Comparison of ENCODE assay signal across 17 cellular contexts in genomic region chr11:111045874-111046273, GRCh38.
A peak's percentile ranks its signal among the peaks of the same experiment; 100 is the strongest.
DNase-seq lines count a peak whose midpoint lies in the region; ATAC-seq, FAIRE-seq and TF ChIP-seq lines count a peak whose summit lies in the region.
"Had no signal": no experiment of that assay in that cellular context is flagged by ENCODE, and none has a peak within 500 bp of the region (broad histone marks: within the 10 kb centered on the region; RNA-seq: fewer than 3 reads in every experiment).

No MANE protein-coding gene starts in this region.

- no peak for FAIRE-seq in HepG2 (lab: Jason Lieb, UNC)
- FAIRE-seq: A204.1, GM12878, GM18507 had no signal

- no peaks in the 10 kb centered on the region for H3K9me3 ChIP-seq in HepG2 (ENCODE audit: low read length)
- H3K9me3 ChIP-seq in right lobe of liver: no peaks in the 10 kb centered on the region
- H3K9me3 ChIP-seq in adipocyte (ENCODE audit: control insufficient read depth, low read length): no peaks in the 10 kb centered on the region

- TF ChIP-seq CTCF in HepG2 (CRISPR knock-in tag; IDR thresholded peaks at IDR 0.05) (no peak), right lobe of liver (IDR thresholded peaks at IDR 0.05) (no peak)

- no peak for DNase-seq in HepG2 (ENCODE audit: low spot score)
- no peak for DNase-seq in right lobe of liver
- peak; percentile 9 for DNase-seq in adipocyte (ENCODE audit: low read depth)
- DNase-seq in left ventricle myocardium superior: no peak
- no peak for DNase-seq in NCI-H1092 treated with DMSO at 0.1 percent for 48 hours (lab: John Stamatoyannopoulos, UW)
- no peak for DNase-seq in NCI-H748 treated with DMSO at 0.1 percent for 48 hours (lab: John Stamatoyannopoulos, UW)
- no peak for DNase-seq in NCI-H345 (lab: John Stamatoyannopoulos, UW)
- DNase-seq: C1 segment of cervical spinal cord; Calu3; CD4-positive, alpha-beta T cell; DMS 273 treated with DMSO at 0.1 percent for 48 hours; HCEC 1CT; HFFc6 had no signal

- H3K27ac ChIP-seq in HepG2 (ENCODE audit: extremely low read length, insufficient read depth, low read length): no peak overlapping the region
- no peak overlapping the region for H3K27ac ChIP-seq in right lobe of liver
- H3K27ac ChIP-seq: HL-60 had no signal

- H2AFZ ChIP-seq in HepG2 (ENCODE audit: low read length): no peak overlapping the region

- H3K9ac ChIP-seq in HepG2 (ENCODE audit: insufficient read depth, low read depth, low read length): no peak overlapping the region
- no peak overlapping the region for H3K9ac ChIP-seq in adipocyte (ENCODE audit: low read length)

- TF ChIP-seq POLR2A in HepG2 (IDR thresholded peaks at IDR 0.05; ENCODE audit: insufficient read depth in 1 of 2, low read depth in 2 of 2, low read length in 2 of 2): no peak
- TF ChIP-seq POLR2A in right lobe of liver (IDR thresholded peaks at IDR 0.05): no peak

- H3K36me3 ChIP-seq in HepG2 (replicated peaks in 1 of 2; ENCODE audit: control insufficient read depth in 1 of 2, insufficient read depth in 2 of 2, low read length in 2 of 2) (no peaks in the 10 kb centered on the region), right lobe of liver (no peaks in the 10 kb centered on the region), adipocyte (ENCODE audit: control insufficient read depth, insufficient read depth, low read length, severe bottlenecking) (no peaks in the 10 kb centered on the region)

- H3K27me3 ChIP-seq in HepG2 (ENCODE audit: control insufficient read depth in 1 of 2, insufficient read depth in 2 of 2, low read length in 2 of 2) (peaks cover 0 to 8% of the 10 kb centered on the region in 2 experiments; a peak in 1 of 5 replicates), right lobe of liver (no peaks in the 10 kb centered on the region), adipocyte (replicated peaks; ENCODE audit: control insufficient read depth, insufficient read depth, low read length) (no peaks in the 10 kb centered on the region)

- H3K4me3 ChIP-seq in HepG2 (replicated peaks in 1 of 3; ENCODE audit: insufficient read depth in 1 of 3, low read depth in 2 of 3, low read length in 3 of 3): no peak overlapping the region
- H3K4me3 ChIP-seq in right lobe of liver: no peak overlapping the region
- no peak overlapping the region for H3K4me3 ChIP-seq in adipocyte (ENCODE audit: low read length)
- H3K4me3 ChIP-seq: GM12878 had no signal

- CTCF ChIA-PET in HepG2 (lab: Yijun Ruan, JAX; ENCODE audit: low intra/inter-chr PET ratio, low total read pairs): no interaction called here

- intact Hi-C loops in HepG2 (cut with micrococcal nuclease; ENCODE audit: unreplicated experiment): no loop called here
- intact Hi-C loops in right lobe of liver (cut with DNase I): no loop called here
- intact Hi-C loops in left ventricle myocardium superior (cut with micrococcal nuclease): no loop called here

- H4K20me1 ChIP-seq in HepG2 (ENCODE audit: insufficient read depth, low read length): no peaks in the 10 kb centered on the region

- POLR2A ChIA-PET in HepG2 (lab: Yijun Ruan, JAX): no interaction called here

- BruUV-seq in HepG2 (replicated peaks; lab: Mats Ljungman, UMichigan): no TSS peak

- no peaks in the 10 kb centered on the region for H3K4me1 ChIP-seq in HepG2 (ENCODE audit: insufficient read depth, low read length)
- H3K4me1 ChIP-seq in right lobe of liver: no peaks in the 10 kb centered on the region
- peaks cover 17% of the 10 kb centered on the region for H3K4me1 ChIP-seq in adipocyte (ENCODE audit: control insufficient read depth, insufficient read depth, low read length)

- WGBS in HepG2 (ENCODE audit: low lambda C conversion rate): 13% methylated on average over 1 of the region's 1 CpG
- WGBS in right lobe of liver (ENCODE audit: insufficient coverage, low coverage, low lambda C conversion rate, missing lambda C conversion rate): 100% methylated on average over 1 of the region's 1 CpG

- TF ChIP-seq RAD21 in HepG2 (CRISPR knock-in tag; IDR thresholded peaks at IDR 0.05): no peak

- TF ChIP-seq EP300 in HepG2 (IDR thresholded peaks at IDR 0.05; ENCODE audit: low read depth in 2 of 2, low read length in 2 of 2) (no peak), HepG2 (CRISPR knock-in tag; IDR thresholded peaks at IDR 0.05; ENCODE audit: borderline replicate concordance) (no peak)

- H3K79me2 ChIP-seq in HepG2 (ENCODE audit: insufficient read depth, low read length): no peaks in the 10 kb centered on the region

- in situ Hi-C loops in HepG2 (cut with HindIII; ENCODE audit: extremely low pct_ligation_motif_present, low pct_unique_long_range_greater_than_20kb): no loop called here

- no peak overlapping the region for H3K4me2 ChIP-seq in HepG2 (ENCODE audit: low read depth, low read length)

- ATAC-seq in HepG2 (no peak), right lobe of liver (no peak), left ventricle myocardium superior (peak; percentile 79)
- ATAC-seq: GM12878 had no signal

TF ChIP-seq in HepG2, 621 proteins besides CTCF, POLR2A, EP300 and RAD21:
- no peak for TF ChIP-seq ZMYM2 (CRISPR knock-in tag; IDR thresholded peaks at IDR 0.05)
- no peak for TF ChIP-seq PATZ1 (CRISPR knock-in tag; IDR thresholded peaks at IDR 0.05)
- peak; percentile 13; the same call in 1 of the 2 replicates for TF ChIP-seq CEBPB (IDR thresholded peaks at IDR 0.05; ENCODE audit: borderline replicate concordance, low read depth, low read length)
- TF ChIP-seq CSRNP1 (CRISPR knock-in tag; IDR thresholded peaks at IDR 0.05): no peak
- no peak for TF ChIP-seq ZNF841 (CRISPR knock-in tag; IDR thresholded peaks at IDR 0.05; ENCODE audit: borderline replicate concordance)
